9 cellular contexts compared by ENCODE assay signal in the genomic region with DNA sequence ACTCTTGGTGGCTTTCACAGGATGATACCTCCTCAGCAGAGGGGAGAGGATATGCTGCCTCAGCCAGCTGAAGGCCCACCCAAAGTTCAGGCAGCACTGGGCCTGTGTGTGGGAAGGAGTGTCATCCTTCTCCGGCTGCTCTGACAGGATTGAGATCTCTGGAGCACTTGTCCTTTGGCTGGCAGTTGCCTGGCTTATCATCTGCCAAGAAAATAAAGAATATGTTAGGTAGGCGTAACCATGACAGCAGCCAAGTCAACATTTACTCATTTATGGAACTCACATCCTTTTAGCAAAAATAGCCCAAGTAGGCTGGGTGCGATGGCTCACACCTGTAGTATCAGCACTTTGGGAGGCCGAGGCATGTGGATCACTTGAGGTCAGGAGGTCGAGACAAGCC.
DNase-seq lines count a peak whose midpoint lies in the region; FAIRE-seq and TF ChIP-seq lines count a peak whose summit lies in the region.
"Had no signal": no experiment of that assay in that cellular context is flagged by ENCODE, and none has a peak within 500 bp of the region (broad histone marks: within the 10 kb centered on the region; RNA-seq: fewer than 3 reads in every experiment).

No MANE protein-coding gene starts in this region.

- no peak for FAIRE-seq in D721Med (lab: Jason Lieb, UNC)

- H3K27me3 ChIP-seq in adrenal gland (no peaks in the 10 kb centered on the region), right atrium auricular region (no peaks in the 10 kb centered on the region), suprapubic skin (no peaks in the 10 kb centered on the region)

- H3K9me3 ChIP-seq in adrenal gland (replicated peaks in 1 of 3) (no peaks in the 10 kb centered on the region), right atrium auricular region (no peaks in the 10 kb centered on the region), suprapubic skin (no peaks in the 10 kb centered on the region)

- no peak overlapping the region for H3K4me3 ChIP-seq in adrenal gland
- no peak overlapping the region for H3K4me3 ChIP-seq in right atrium auricular region
- no peak overlapping the region for H3K4me3 ChIP-seq in suprapubic skin

- intact Hi-C loops in adrenal gland (cut with DNase I): no loop called here

- no peak for TF ChIP-seq EP300 in suprapubic skin (IDR thresholded peaks at IDR 0.05)

- H3K27ac ChIP-seq in adrenal gland: peak overlapping the region in 2 of 5 donors; percentile 30 to 45
- H3K27ac ChIP-seq in right atrium auricular region: peak overlapping the region; percentile 8 to 25
- peak overlapping the region; percentile 69 for H3K27ac ChIP-seq in suprapubic skin
- H3K27ac ChIP-seq: HL-60 had no signal

- 36 to 62% (median 51%) methylated on average over 5 of the region's 5 CpGs for WGBS in adrenal gland, 4 donors
- 48% methylated on average over 5 of the region's 5 CpGs for WGBS in suprapubic skin

- H3K4me1 ChIP-seq in adrenal gland (replicated peaks in 1 of 2) (peaks cover 6 to 19% of the 10 kb centered on the region in 2 donors), right atrium auricular region (peaks cover 0 to 33% of the 10 kb centered on the region in 2 donors), suprapubic skin (peaks cover 56% of the 10 kb centered on the region)

- no peak for TF ChIP-seq POLR2A in adrenal gland (IDR thresholded peaks at IDR 0.05)
- TF ChIP-seq POLR2A in suprapubic skin (IDR thresholded peaks at IDR 0.05): no peak

- TF ChIP-seq CTCF in adrenal gland (IDR thresholded peaks at IDR 0.05): no peak
- no peak for TF ChIP-seq CTCF in right atrium auricular region (IDR thresholded peaks at IDR 0.05)
- TF ChIP-seq CTCF in suprapubic skin (IDR thresholded peaks at IDR 0.05): no peak
- TF ChIP-seq CTCF in D721Med (IDR thresholded peaks at IDR 0.05; ENCODE audit: insufficient read depth, missing control alignments): no peak

- H3K36me3 ChIP-seq in adrenal gland (replicated peaks in 1 of 2): no peaks in the 10 kb centered on the region
- H3K36me3 ChIP-seq in right atrium auricular region: no peaks in the 10 kb centered on the region
- no peaks in the 10 kb centered on the region for H3K36me3 ChIP-seq in suprapubic skin

- DNase-seq in NCI-H2196 (lab: John Stamatoyannopoulos, UW; ENCODE audit: unreplicated experiment): peak; percentile 59
- no peak for DNase-seq in NCI-H2196 treated with DMSO at 0.1 percent for 48 hours (lab: John Stamatoyannopoulos, UW; ENCODE audit: unreplicated experiment)
- DNase-seq in adrenal gland: peak; percentile 39 to 84 (median 64)
- DNase-seq in right atrium auricular region (ENCODE audit: low spot score): peak; percentile 61
- peak in 1 of 2 donors; percentile 62 for DNase-seq in suprapubic skin (ENCODE audit: low spot score in 2 of 2)
- DNase-seq in globus pallidus (ENCODE audit: low spot score): no peak
- DNase-seq in D721Med (ENCODE audit: insufficient read length, low spot score): no peak
- no peak for DNase-seq in COLO668 (lab: John Stamatoyannopoulos, UW; ENCODE audit: unreplicated experiment)

Comparison
In these comparisons a context has a peak if more than half of its experiments do, and no peak if none do; other contexts are left out.
1. DNase-seq: peak in NCI-H2196 (single experiment), adrenal gland (7 of 7) and right atrium auricular region (single experiment); none in NCI-H2196 treated with DMSO at 0.1 percent for 48 hours (single experiment), globus pallidus (single experiment), D721Med (single experiment) and COLO668 (single experiment).